In genomic region chrX:57573754-57574153, GRCh38 we compare ENCODE assay signal across 8 cellular contexts. TPM values are rescaled to one million over a fixed set of nuclear protein-coding genes. Genes with fewer than 3 reads are reported as not detected.
DNase-seq lines count a peak whose midpoint lies in the region; ATAC-seq and TF ChIP-seq lines count a peak whose summit lies in the region.

No MANE protein-coding gene starts in this region.

- no peak overlapping the region for H3K4me3 Mint-ChIP-seq in endothelial cell (ENCODE audit: unreplicated experiment)

- no peak for ATAC-seq in HG03135 (IDR thresholded peaks at IDR 0.05; ENCODE audit: unreplicated experiment)

- H3K27me3 Mint-ChIP-seq in endothelial cell (ENCODE audit: unreplicated experiment) = peaks cover 2% of the 10 kb centered on the region

- no peak overlapping the region for H3K27ac ChIP-seq in AG04450 (ENCODE audit: low read depth, low read length)

- no peak overlapping the region for H3K4me3 ChIP-seq in AG04450 (ENCODE audit: low read depth, low read length)

- H3K4me1 Mint-ChIP-seq in endothelial cell (ENCODE audit: unreplicated experiment) = no peaks in the 10 kb centered on the region

- H3K9me3 ChIP-seq in AG04450 (ENCODE audit: control insufficient read depth, insufficient read depth, low read length) = no peaks in the 10 kb centered on the region

- CTCF ChIA-PET in AG04450 (lab: Charles Lee) = no interaction called here

- DNase-seq in AG04450 (ENCODE audit: low read depth, low spot score) (no peak), NOMO-1 (lab: John Stamatoyannopoulos, UW; ENCODE audit: unreplicated experiment in 2 of 2) (peak; percentile 22 to 24), endothelial cell (ENCODE audit: low spot score) (peak; percentile 9), HCEC 1CT (no peak), islet precursor cell (no peak), anterior cingulate cortex (lab: John Stamatoyannopoulos, UW) (no peak)

- POLR2A ChIA-PET in AG04450 (lab: Yijun Ruan, JAX) = no interaction called here

- no peaks in the 10 kb centered on the region for H3K36me3 Mint-ChIP-seq in endothelial cell (ENCODE audit: low read depth, unreplicated experiment)

- no peaks in the 10 kb centered on the region for H3K9me3 Mint-ChIP-seq in endothelial cell (ENCODE audit: unreplicated experiment)

- no peak overlapping the region for H3K27ac Mint-ChIP-seq in endothelial cell (ENCODE audit: unreplicated experiment)

- TF ChIP-seq CTCF in AG04450 (IDR thresholded peaks at IDR 0.05; ENCODE audit: low read depth, low read length) (peak; percentile 51), GM12873 (IDR thresholded peaks at IDR 0.05; ENCODE audit: insufficient read depth, low read depth, low read length, missing control alignments) (peak; percentile 53), endothelial cell (IDR thresholded peaks at IDR 0.05; ENCODE audit: unreplicated experiment) (no peak)

- H3K27me3 ChIP-seq in AG04450 (ENCODE audit: control insufficient read depth, insufficient read depth, low read length) = no peaks in the 10 kb centered on the region

RNA-seq across cellular contexts. Expression of gene ZXDB, which starts 18.1 kb away (rescaled TPM):
- 6.3 and 7.7 TPM in 2 replicates for polyA plus RNA-seq in AG04450 (2011; rRNA removed)
- polyA minus RNA-seq in AG04450 (2011; rRNA and poly(A)+ RNA removed) = 16.0 and 19.3 TPM in 2 replicates
- total RNA-seq in endothelial cell (ENCODE audit: unreplicated experiment) = 7.5 TPM

Comparison
In these comparisons a context has a peak if more than half of its experiments do, and no peak if none do; other contexts are left out.
1. DNase-seq: peak in NOMO-1 (2 of 2) and endothelial cell (single experiment); none in AG04450 (single experiment), HCEC 1CT (single experiment), islet precursor cell (single experiment) and anterior cingulate cortex (0 of 58).